ENCODE assay signal across 21 cellular contexts in genomic region chr4:53788011-53788410, GRCh38.
DNase-seq lines count a peak whose midpoint lies in the region; ATAC-seq and TF ChIP-seq lines count a peak whose summit lies in the region.
"Had no signal": no experiment of that assay in that cellular context is flagged by ENCODE, and none has a peak within 500 bp of the region (broad histone marks: within the 10 kb centered on the region; RNA-seq: fewer than 3 reads in every experiment).

No MANE protein-coding gene starts in this region.

- H3K4me1 ChIP-seq in esophagus muscularis mucosa (peaks cover 0 to 16% (median 5%) of the 10 kb centered on the region in 4 donors), psoas muscle (no peaks in the 10 kb centered on the region)
- H3K4me1 ChIP-seq: A549, Caco-2 had no signal

- H3K27ac ChIP-seq in esophagus muscularis mucosa (replicated peaks in 1 of 4) (no peak overlapping the region), psoas muscle (no peak overlapping the region)
- H3K27ac ChIP-seq: A549, GM23248, SK-N-MC had no signal

- peak; percentile 20 for DNase-seq in NCI-H345 (lab: John Stamatoyannopoulos, UW)
- no peak for DNase-seq in NCI-H345 treated with DMSO at 0.1 percent for 48 hours (lab: John Stamatoyannopoulos, UW; ENCODE audit: unreplicated experiment)
- peak; percentile 3 for DNase-seq in NCI-H446 treated with DMSO at 0.1 percent for 48 hours (lab: John Stamatoyannopoulos, UW)
- DNase-seq in esophagus muscularis mucosa (ENCODE audit: extremely low spot score), result peak; percentile 50
- DNase-seq in activated CD8-positive, alpha-beta memory T cell treated with anti-CD3 and anti-CD28 coated beads, Interleukin-2, amount 50 U/mL, for 48 hours, result no peak
- no peak for DNase-seq in psoas muscle
- no peak for DNase-seq in stimulated activated naive B cell treated with anti-CD40 and anti-IgM and Interleukin-4, amounts not matched to agents 10 μg/mL and 1 μg/mL and 100 μg/mL, for 72 hours
- DNase-seq: Caco-2, DND-41, GF-D8, GM23248, KBM-7, NCI-H1048, NCI-H187, NCI-H2227 treated with DMSO at 0.1 percent for 48 hours, PC-3, T-cell had no signal

- H3K27me3 Mint-ChIP-seq in stimulated activated naive B cell treated with anti-CD40 and anti-IgM and Interleukin-4, amounts not matched to agents 10 μg/mL and 1 μg/mL and 100 μg/mL, for 72 hours, result peaks cover 10 to 17% of the 10 kb centered on the region in 2 donors

- no peaks in the 10 kb centered on the region for H3K4me1 Mint-ChIP-seq in stimulated activated naive B cell treated with anti-CD40 and anti-IgM and Interleukin-4, amounts not matched to agents 10 μg/mL and 1 μg/mL and 100 μg/mL, for 72 hours
- H3K4me1 Mint-ChIP-seq: CD14-positive monocyte, T-cell had no signal

- TF ChIP-seq POLR2A in esophagus muscularis mucosa (IDR thresholded peaks at IDR 0.05; ENCODE audit: low read depth), result no peak

- no peak for TF ChIP-seq CTCF in esophagus muscularis mucosa (IDR thresholded peaks at IDR 0.05)
- no peak for TF ChIP-seq CTCF in psoas muscle (IDR thresholded peaks at IDR 0.05)

- no peak overlapping the region for H3K27ac Mint-ChIP-seq in stimulated activated naive B cell treated with anti-CD40 and anti-IgM and Interleukin-4, amounts not matched to agents 10 μg/mL and 1 μg/mL and 100 μg/mL, for 72 hours
- H3K27ac Mint-ChIP-seq: T-cell had no signal

- intact Hi-C loops in esophagus muscularis mucosa (cut with DNase I), result no loop called here
- intact Hi-C loops in psoas muscle (cut with DNase I), result no loop called here

- H3K36me3 Mint-ChIP-seq in stimulated activated naive B cell treated with anti-CD40 and anti-IgM and Interleukin-4, amounts not matched to agents 10 μg/mL and 1 μg/mL and 100 μg/mL, for 72 hours, result no peaks in the 10 kb centered on the region
- H3K36me3 Mint-ChIP-seq: CD14-positive monocyte, T-cell had no signal

- no peaks in the 10 kb centered on the region for H3K9me3 Mint-ChIP-seq in stimulated activated naive B cell treated with anti-CD40 and anti-IgM and Interleukin-4, amounts not matched to agents 10 μg/mL and 1 μg/mL and 100 μg/mL, for 72 hours

- 82% methylated on average over 3 of the region's 3 CpGs for WGBS in esophagus muscularis mucosa
- 78 to 85% (median 79%) methylated on average over 3 of the region's 3 CpGs for WGBS in psoas muscle, 3 donors

- TF ChIP-seq EP300 in esophagus muscularis mucosa (IDR thresholded peaks at IDR 0.05), result no peak

- H3K9me3 ChIP-seq in esophagus muscularis mucosa, result no peaks in the 10 kb centered on the region
- H3K9me3 ChIP-seq in psoas muscle, result no peaks in the 10 kb centered on the region
- H3K9me3 ChIP-seq: A549, Caco-2 had no signal

- no peak for ATAC-seq in psoas muscle
- no peak for ATAC-seq in stimulated activated naive B cell treated with anti-CD40 and anti-IgM and Interleukin-4, amounts not matched to agents 10 μg/mL and 1 μg/mL and 100 μg/mL, for 72 hours (replicated peaks)
- ATAC-seq: A549, HCT116, PC-3, T-cell had no signal

- no peak overlapping the region for H3K4me3 ChIP-seq in esophagus muscularis mucosa
- H3K4me3 ChIP-seq in psoas muscle, result no peak overlapping the region
- H3K4me3 ChIP-seq: A549, GM23248, SK-N-MC had no signal

- no peaks in the 10 kb centered on the region for H3K27me3 ChIP-seq in esophagus muscularis mucosa
- peaks cover 0 to 2% (median 0%) of the 10 kb centered on the region in 3 donors for H3K27me3 ChIP-seq in psoas muscle (ENCODE audit: insufficient read depth in 3 of 3, low read length in 2 of 3)

- no peak overlapping the region for H3K4me3 Mint-ChIP-seq in stimulated activated naive B cell treated with anti-CD40 and anti-IgM and Interleukin-4, amounts not matched to agents 10 μg/mL and 1 μg/mL and 100 μg/mL, for 72 hours
- H3K4me3 Mint-ChIP-seq: CD14-positive monocyte, T-cell had no signal

- H3K36me3 ChIP-seq in esophagus muscularis mucosa (no peaks in the 10 kb centered on the region), psoas muscle (ENCODE audit: insufficient read depth in 1 of 2, low read depth in 1 of 2) (no peaks in the 10 kb centered on the region)

Comparison
In these comparisons a context has a peak if more than half of its experiments do, and no peak if none do; other contexts are left out.
1. DNase-seq: peak in NCI-H345 (single experiment), NCI-H446 treated with DMSO at 0.1 percent for 48 hours (single experiment) and esophagus muscularis mucosa (single experiment); none in NCI-H345 treated with DMSO at 0.1 percent for 48 hours (single experiment), activated CD8-positive, alpha-beta memory T cell treated with anti-CD3 and anti-CD28 coated beads, Interleukin-2, amount 50 U/mL, for 48 hours (single experiment), psoas muscle (0 of 2) and stimulated activated naive B cell treated with anti-CD40 and anti-IgM and Interleukin-4, amounts not matched to agents 10 μg/mL and 1 μg/mL and 100 μg/mL, for 72 hours (single experiment).